26 cellular contexts compared by ENCODE assay signal in the genomic region with DNA sequence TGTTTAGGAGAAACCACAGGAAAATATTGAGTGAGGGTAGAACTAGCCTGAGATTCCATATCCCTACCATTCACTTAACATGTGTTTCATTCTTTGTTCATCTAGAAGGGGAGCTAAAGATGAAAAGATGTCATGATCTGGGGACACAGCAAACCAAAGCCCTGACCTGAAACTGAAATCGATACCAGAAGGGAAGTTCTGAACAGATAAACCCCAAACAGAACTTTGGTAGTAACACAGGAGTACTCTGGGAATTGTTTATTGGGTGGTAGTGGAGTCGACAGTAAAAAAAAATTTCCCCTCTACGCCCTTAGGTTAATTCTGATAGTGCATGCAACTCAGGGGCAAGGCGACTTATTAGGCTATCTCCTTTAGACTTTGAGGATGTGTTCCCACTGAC. TPM values are rescaled to one million over a fixed set of nuclear protein-coding genes. Genes with fewer than 3 reads are reported as not detected.
"Had no signal": no experiment of that assay in that cellular context is flagged by ENCODE, and none has a peak within 500 bp of the region (broad histone marks: within the 10 kb centered on the region; RNA-seq: fewer than 3 reads in every experiment).

No MANE protein-coding gene starts in this region.

- H3K4me3 ChIP-seq: adrenal gland, SK-N-MC had no signal

- H3K27ac ChIP-seq: adrenal gland, SK-N-MC, VCaP had no signal

- DNase-seq: activated CD4-positive, alpha-beta T cell treated with anti-CD3 and anti-CD28 coated beads, Interleukin-2, amount 10 ng/mL, durations not matched to agents 7 days and 5 days; activated CD4-positive, CD25-positive, alpha-beta regulatory T cell; activated CD8-positive, alpha-beta memory T cell treated with anti-CD3 and anti-CD28 coated beads, Interleukin-2, amount 50 U/mL, for 4 hours; activated CD8-positive, alpha-beta T cell treated with anti-CD3 and anti-CD28 coated beads for 36 hours; activated naive CD4-positive, alpha-beta T cell treated with anti-CD3 and anti-CD28 coated beads, Interleukin-2, amount 50 U/mL, for 16 hours; activated naive CD8-positive, alpha-beta T cell treated with anti-CD3 and anti-CD28 coated beads, Interleukin-2, amount 10 ng/mL, durations not matched to agents 7 days and 5 days; adrenal gland; anterior cingulate cortex; cerebellar nuclear complex; NCI-H1105; NCI-H1436 treated with DMSO at 0.1 percent for 48 hours; NCI-H187; NCI-H2081 treated with DMSO at 0.1 percent for 48 hours; NCI-H446; NCI-H524; OCI-M1; RPMI8226; T-cell; T-helper 2 cell; T1000 had no signal

- H3K9me3 ChIP-seq: adrenal gland had no signal

- H3K4me1 ChIP-seq: adrenal gland had no signal

- H3K27me3 ChIP-seq: adrenal gland had no signal

- ATAC-seq: activated CD8-positive, alpha-beta T cell treated with anti-CD3 and anti-CD28 coated beads for 36 hours; Panc1; Right ventricle myocardium inferior; T-cell had no signal

- H3K36me3 ChIP-seq: adrenal gland had no signal

RNA-seq across cellular contexts. Expression of a gene that starts 27.2 kb away (rescaled TPM):
- total RNA-seq: activated CD4-positive, alpha-beta T cell treated with anti-CD3 and anti-CD28 coated beads, Interleukin-2, amount 10 ng/mL, durations not matched to agents 7 days and 5 days; activated CD8-positive, alpha-beta T cell treated with anti-CD3 and anti-CD28 coated beads for 36 hours; activated naive CD8-positive, alpha-beta T cell treated with anti-CD3 and anti-CD28 coated beads, Interleukin-2, amount 10 ng/mL, durations not matched to agents 7 days and 5 days; adrenal gland; cardiac septum; M059J; Right ventricle myocardium inferior; T-cell had no signal
- polyA plus RNA-seq: adrenal gland had no signal
